Comparison of ENCODE assay signal across 3 cellular contexts in the genomic region with DNA sequence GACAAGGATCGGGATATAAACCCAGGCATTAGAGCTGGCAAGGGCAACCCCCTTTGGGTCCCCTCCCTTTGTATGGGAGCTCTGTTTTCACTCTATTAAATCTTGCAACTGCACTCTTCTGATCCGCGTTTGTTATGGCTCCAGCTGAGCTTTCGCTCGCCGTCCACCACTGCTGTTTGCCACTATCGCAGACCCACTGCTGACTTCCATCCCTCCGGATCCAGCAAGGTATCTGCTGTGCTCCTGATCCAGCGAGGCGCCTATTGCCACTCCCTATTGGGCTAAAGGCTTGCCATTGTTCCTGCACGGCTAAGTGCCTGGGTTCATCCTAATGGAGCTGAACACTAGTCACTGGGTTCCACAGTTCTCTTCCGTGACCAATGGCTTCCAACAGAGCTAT. TPM values are rescaled to one million over a fixed set of nuclear protein-coding genes. Genes with fewer than 3 reads are reported as not detected.
"Had no signal": no experiment of that assay in that cellular context is flagged by ENCODE, and none has a peak within 500 bp of the region (broad histone marks: within the 10 kb centered on the region; RNA-seq: fewer than 3 reads in every experiment).

No MANE protein-coding gene starts in this region.

RNA-seq across cellular contexts. Expression of a gene that starts 59.9 kb away (rescaled TPM):
- total RNA-seq: PC-3, Right ventricle myocardium superior, SJSA1 had no signal
